ENCODE assay signal across 14 cellular contexts in the genomic region with DNA sequence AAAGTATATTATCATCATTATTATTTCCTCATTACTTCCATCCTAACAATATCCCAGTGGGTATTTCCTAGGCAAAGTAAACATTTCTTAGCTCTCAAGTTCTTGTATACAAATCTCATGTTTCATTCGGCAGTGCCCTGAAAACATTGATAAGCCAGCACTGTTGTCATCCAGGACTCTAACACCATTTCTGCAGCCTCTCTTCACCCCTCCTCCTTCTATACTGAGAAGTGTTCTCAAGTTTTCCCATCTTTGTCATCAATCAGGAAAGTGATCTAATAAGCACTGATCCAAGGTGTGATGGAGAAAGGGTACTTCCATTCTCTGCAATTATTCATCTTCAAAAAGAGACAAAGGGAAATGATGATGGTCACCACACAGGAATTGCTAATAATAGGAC.
DNase-seq lines count a peak whose midpoint lies in the region; ATAC-seq, FAIRE-seq and TF ChIP-seq lines count a peak whose summit lies in the region.
"Had no signal": no experiment of that assay in that cellular context is flagged by ENCODE, and none has a peak within 500 bp of the region (broad histone marks: within the 10 kb centered on the region; RNA-seq: fewer than 3 reads in every experiment).

No MANE protein-coding gene starts in this region.

- POLR2A ChIA-PET in HCT116 (lab: Charles Lee): no interaction called here
- POLR2A ChIA-PET in MCF 10A (lab: Yijun Ruan, JAX): interaction anchor here (1.3 to 6.7 kb wide), 9 partner anchors 7 to 222 kb away, joined by 4 to 79 read pairs (median 8); no protein-coding TSS in a partner anchor

- H3K9me3 ChIP-seq in HCT116 (ENCODE audit: control insufficient read depth in 1 of 2, insufficient read depth in 1 of 2, low read depth in 1 of 2, low read length in 2 of 2): no peaks in the 10 kb centered on the region
- no peaks in the 10 kb centered on the region for H3K9me3 ChIP-seq in keratinocyte (ENCODE audit: control insufficient read depth, low read depth, low read length)
- H3K9me3 ChIP-seq in skeletal muscle tissue (ENCODE audit: control insufficient read depth in 3 of 3, low read length in 3 of 3): no peaks in the 10 kb centered on the region
- H3K9me3 ChIP-seq: right lobe of liver had no signal

- H3K4me1 ChIP-seq in HCT116 (ENCODE audit: control insufficient read depth in 1 of 2, insufficient read depth in 2 of 2, low read length in 2 of 2): peaks cover 12 to 26% of the 10 kb centered on the region in 2 experiments; a peak in 3 of 4 replicates
- H3K4me1 ChIP-seq in keratinocyte (ENCODE audit: control insufficient read depth, extremely low read depth, insufficient read depth, low read length): peaks cover 31% of the 10 kb centered on the region
- H3K4me1 ChIP-seq in skeletal muscle tissue (ENCODE audit: control insufficient read depth in 3 of 3, insufficient read depth in 3 of 3, low read length in 3 of 3): peaks cover 7 to 37% (median 31%) of the 10 kb centered on the region in 3 donors
- H3K4me1 ChIP-seq: right lobe of liver had no signal

- H3K9ac ChIP-seq in HCT116 (ENCODE audit: low read length): no peak overlapping the region
- no peak overlapping the region for H3K9ac ChIP-seq in keratinocyte (ENCODE audit: control insufficient read depth, extremely low read depth, insufficient read depth, low read length)
- peak overlapping the region in 1 of 3 donors; percentile 14 for H3K9ac ChIP-seq in skeletal muscle tissue (ENCODE audit: low read depth in 1 of 3, low read length in 3 of 3)

- no peaks in the 10 kb centered on the region for H3K27me3 ChIP-seq in HCT116 (ENCODE audit: insufficient read depth, low read length)
- H3K27me3 ChIP-seq in keratinocyte (ENCODE audit: control insufficient read depth, extremely low read depth, insufficient read depth, low read length): no peaks in the 10 kb centered on the region
- no peaks in the 10 kb centered on the region for H3K27me3 ChIP-seq in skeletal muscle tissue (ENCODE audit: control insufficient read depth in 3 of 3, insufficient read depth in 3 of 3, low read length in 3 of 3)
- H3K27me3 ChIP-seq: right lobe of liver had no signal

- dilution Hi-C loops in keratinocyte (cut with MboI; ENCODE audit: extremely low pct_ligation_motif_present, low sequenced_read_pairs): no loop called here

- H3K4me2 ChIP-seq in HCT116 (ENCODE audit: low read length): peak overlapping the region; percentile 40; the same call in 1 of the 2 replicates
- no peak overlapping the region for H3K4me2 ChIP-seq in keratinocyte (ENCODE audit: control insufficient read depth, extremely low read depth, insufficient read depth, low read depth, low read length)

- no peaks in the 10 kb centered on the region for H3K36me3 Mint-ChIP-seq in MCF 10A (ENCODE audit: insufficient read depth, unreplicated experiment)
- H3K36me3 Mint-ChIP-seq: activated CD4-positive, alpha-beta memory T cell treated with anti-CD3 and anti-CD28 coated beads for 36 hours had no signal

- CTCF ChIA-PET in HCT116 (lab: Charles Lee) (interaction anchor here (0.8 kb wide), 1 partner anchor 26 kb away, joined by 3 read pairs; no protein-coding TSS in a partner anchor), MCF 10A (lab: Yijun Ruan, JAX) (interaction anchor here (0.6 to 3.5 kb wide), 3 partner anchors 7 to 533 kb away, joined by 3 to 50 read pairs (median 16); no protein-coding TSS in a partner anchor)

- H3K9me3 Mint-ChIP-seq in MCF 10A (ENCODE audit: unreplicated experiment): no peaks in the 10 kb centered on the region
- H3K9me3 Mint-ChIP-seq: activated CD4-positive, alpha-beta memory T cell treated with anti-CD3 and anti-CD28 coated beads for 36 hours had no signal

- TF ChIP-seq RAD21 in HCT116 (IDR thresholded peaks at IDR 0.05; ENCODE audit: low read depth): no peak

- no peak for DNase-seq in HCT116 (ENCODE audit: low read depth, low spot score)
- DNase-seq in MCF 10A (ENCODE audit: unreplicated experiment): no peak
- DNase-seq in keratinocyte (ENCODE audit: low read depth, low spot score): no peak
- no peak for DNase-seq in middle frontal gyrus (ENCODE audit: extremely low spot score, low spot score)
- DNase-seq: activated CD4-positive, alpha-beta memory T cell treated with anti-CD3 and anti-CD28 coated beads for 36 hours; activated gamma-delta T cell; NCI-H2029; right lobe of liver had no signal

- H2AFZ ChIP-seq in HCT116 (ENCODE audit: low read depth, low read length, poor library complexity, severe bottlenecking) (no peak overlapping the region), keratinocyte (ENCODE audit: control insufficient read depth, low read length) (no peak overlapping the region)

- no peak for ATAC-seq in HCT116
- ATAC-seq in HG03378 (IDR thresholded peaks at IDR 0.05; ENCODE audit: unreplicated experiment): no peak
- ATAC-seq in GM21381 (IDR thresholded peaks at IDR 0.05; ENCODE audit: unreplicated experiment): no peak
- ATAC-seq in GM21529 (IDR thresholded peaks at IDR 0.05; ENCODE audit: unreplicated experiment): no peak

- no peaks in the 10 kb centered on the region for H3K9me2 ChIP-seq in HCT116 (ENCODE audit: insufficient read depth)

- no peak overlapping the region for H3K4me3 Mint-ChIP-seq in MCF 10A (ENCODE audit: unreplicated experiment)
- H3K4me3 Mint-ChIP-seq: activated CD4-positive, alpha-beta memory T cell treated with anti-CD3 and anti-CD28 coated beads for 36 hours; B cell had no signal

- FAIRE-seq in keratinocyte (lab: Jason Lieb, UNC): no peak
- FAIRE-seq: GM12892 had no signal

- no peak overlapping the region for H3K27ac ChIP-seq in HCT116 (ENCODE audit: low read depth, low read length)
- peak overlapping the region; percentile 64 for H3K27ac ChIP-seq in keratinocyte (ENCODE audit: control insufficient read depth, insufficient read depth, low read length)
- H3K27ac ChIP-seq in skeletal muscle tissue (ENCODE audit: low read depth, low read length): peak overlapping the region; percentile 75
- H3K27ac ChIP-seq: right lobe of liver had no signal

- H3K4me3 ChIP-seq in HCT116 (replicated peaks in 1 of 2; ENCODE audit: low read depth in 1 of 2, low read length in 2 of 2) (no peak overlapping the region), keratinocyte (ENCODE audit: control insufficient read depth in 2 of 3, extremely low read depth in 1 of 3, insufficient read depth in 2 of 3, low read depth in 1 of 3, low read length in 3 of 3) (no peak overlapping the region), skeletal muscle tissue (ENCODE audit: low read length in 3 of 3) (peak overlapping the region in 1 of 3 donors; percentile 45)
- H3K4me3 ChIP-seq: right lobe of liver had no signal

- RAD21 ChIA-PET in HCT116 (lab: Charles Lee; ENCODE audit: low non-redundant PET in 1 of 2, low total read pairs in 2 of 2, uncharacterized antibody in 2 of 2, unreplicated experiment in 2 of 2): no interaction called here

- no peaks in the 10 kb centered on the region for H3K27me3 Mint-ChIP-seq in MCF 10A (ENCODE audit: insufficient read depth, unreplicated experiment)

- intact Hi-C loops in HCT116 (cut with micrococcal nuclease) (no loop called here), MCF 10A (cut with micrococcal nuclease) (loop anchor here (10.0 kb wide), 1 partner anchor 316 kb away; the partner anchor contains the start of gene BBX)

- TF ChIP-seq CTCF in HCT116 (IDR thresholded peaks at IDR 0.05 in 2 of 3, conservative IDR thresholded peaks at IDR 0.05 in 1 of 3; ENCODE audit: borderline replicate concordance in 1 of 3, insufficient read depth in 1 of 3, low read depth in 2 of 3, low read length in 2 of 3): no peak
- no peak for TF ChIP-seq CTCF in MCF 10A (IDR thresholded peaks at IDR 0.05; ENCODE audit: unreplicated experiment)
- no peak for TF ChIP-seq CTCF in keratinocyte (optimal IDR thresholded peaks at IDR 0.05 in 1 of 3, IDR thresholded peaks at IDR 0.05 in 1 of 3, conservative IDR thresholded peaks at IDR 0.05 in 1 of 3; ENCODE audit: extremely low read depth in 1 of 3, insufficient read depth in 2 of 3, low read length in 3 of 3)

- no peaks in the 10 kb centered on the region for H3K79me2 ChIP-seq in HCT116 (ENCODE audit: insufficient read depth, low read length)
- H3K79me2 ChIP-seq in keratinocyte (ENCODE audit: control insufficient read depth, insufficient read depth, low read length): no peaks in the 10 kb centered on the region

- peaks cover 40% of the 10 kb centered on the region for H3K4me1 Mint-ChIP-seq in MCF 10A (ENCODE audit: insufficient read depth, unreplicated experiment)
- H3K4me1 Mint-ChIP-seq: B cell had no signal

- H3K27ac Mint-ChIP-seq in MCF 10A (ENCODE audit: low read depth, unreplicated experiment): peak overlapping the region; percentile 91
- H3K27ac Mint-ChIP-seq: activated CD4-positive, alpha-beta memory T cell treated with anti-CD3 and anti-CD28 coated beads for 36 hours; B cell had no signal

- no peak for TF ChIP-seq POLR2A in HCT116 (IDR thresholded peaks at IDR 0.05; ENCODE audit: borderline replicate concordance, extremely low read depth, insufficient read depth, insufficient read length)

- no peaks in the 10 kb centered on the region for H3K9me1 ChIP-seq in keratinocyte (ENCODE audit: control insufficient read depth, extremely low read depth, insufficient read depth, low read length)

- no peaks in the 10 kb centered on the region for H3K36me3 ChIP-seq in HCT116 (ENCODE audit: control insufficient read depth in 1 of 2, insufficient read depth in 2 of 2, low read length in 2 of 2)
- no peaks in the 10 kb centered on the region for H3K36me3 ChIP-seq in keratinocyte (ENCODE audit: control insufficient read depth in 2 of 2, extremely low read depth in 1 of 2, insufficient read depth in 2 of 2, low read length in 2 of 2)
- H3K36me3 ChIP-seq in skeletal muscle tissue (ENCODE audit: control insufficient read depth in 3 of 3, insufficient read depth in 3 of 3, low read length in 3 of 3): no peaks in the 10 kb centered on the region
- H3K36me3 ChIP-seq: right lobe of liver had no signal

- H4K20me1 ChIP-seq in HCT116 (ENCODE audit: insufficient read depth): no peaks in the 10 kb centered on the region
- H4K20me1 ChIP-seq in keratinocyte (ENCODE audit: control insufficient read depth, extremely low read depth, insufficient read depth, low read length): no peaks in the 10 kb centered on the region

- BruUV-seq in HCT116 (replicated peaks; lab: Mats Ljungman, UMichigan) (no TSS peak), MCF 10A (replicated peaks; lab: Mats Ljungman, UMichigan) (no TSS peak)

TF ChIP-seq in HCT116, 20 proteins besides CTCF, POLR2A, EP300 and RAD21 (continues in another document):
- no peak for TF ChIP-seq YY1 (IDR thresholded peaks at IDR 0.05; ENCODE audit: extremely low read depth, insufficient replicate concordance, low read depth, low read length)
- TF ChIP-seq ATF3 (IDR thresholded peaks at IDR 0.05): no peak
- TF ChIP-seq TCF7L2 (IDR thresholded peaks at IDR 0.05; ENCODE audit: borderline replicate concordance, extremely low read depth, insufficient read depth, insufficient read length): no peak
- TF ChIP-seq SIN3A (IDR thresholded peaks at IDR 0.05; ENCODE audit: low read depth): no peak
- no peak for TF ChIP-seq SRF (IDR thresholded peaks at IDR 0.05; ENCODE audit: low read depth)
